ENCODE assay signal across 9 cellular contexts in the genomic region with DNA sequence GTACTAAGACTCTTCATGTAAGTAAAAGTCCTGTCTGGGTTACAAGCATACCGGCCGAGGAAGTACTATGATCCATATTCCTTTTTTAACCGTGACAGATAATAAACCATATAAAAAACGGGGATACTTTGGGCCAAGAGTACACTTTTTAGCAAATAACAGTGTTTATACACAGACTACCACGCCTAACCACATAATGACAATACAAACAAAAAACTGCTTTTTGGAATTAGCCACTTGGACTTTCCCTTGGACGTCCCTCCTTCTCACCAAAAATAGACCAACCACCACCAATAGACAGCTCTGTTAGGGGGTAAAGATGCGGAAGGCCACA. TPM values are rescaled to one million over a fixed set of nuclear protein-coding genes. Genes with fewer than 3 reads are reported as not detected.
A peak's percentile ranks its signal among the peaks of the same experiment; 100 is the strongest.
DNase-seq lines count a peak whose midpoint lies in the region; ATAC-seq and TF ChIP-seq lines count a peak whose summit lies in the region.
"Had no signal": no experiment of that assay in that cellular context is flagged by ENCODE, and none has a peak within 500 bp of the region (broad histone marks: within the 10 kb centered on the region; RNA-seq: fewer than 3 reads in every experiment).

No MANE protein-coding gene starts in this region.

- no peak for ATAC-seq in aorta (ENCODE audit: low FRiP score)

- H3K27ac ChIP-seq in right atrium auricular region: peak overlapping the region; percentile 73 to 76
- no peak overlapping the region for H3K27ac ChIP-seq in aorta (ENCODE audit: low read depth in 1 of 2, low read length in 2 of 2)

- no peak for DNase-seq in right atrium auricular region (ENCODE audit: low spot score)
- DNase-seq in cardiac septum (ENCODE audit: low spot score): no peak
- DNase-seq in MCF 10A (ENCODE audit: unreplicated experiment): no peak
- no peak for DNase-seq in aorta
- no peak for DNase-seq in GF-D8 (lab: John Stamatoyannopoulos, UW)
- DNase-seq in GM10248 (ENCODE audit: extremely low spot score): no peak
- DNase-seq in SK-N-DZ (ENCODE audit: low spot score): no peak
- DNase-seq: NCI-H2107 had no signal

- peak overlapping the region; percentile 97 for H3K4me3 Mint-ChIP-seq in MCF 10A (ENCODE audit: unreplicated experiment)

- H3K9me3 Mint-ChIP-seq in MCF 10A (ENCODE audit: unreplicated experiment): no peaks in the 10 kb centered on the region

- BruUV-seq in MCF 10A (replicated peaks; lab: Mats Ljungman, UMichigan): no TSS peak

- intact Hi-C loops in cardiac septum (cut with DNase I) (no loop called here), MCF 10A (cut with micrococcal nuclease) (no loop called here), aorta (cut with DNase I) (no loop called here)

- no peaks in the 10 kb centered on the region for H3K27me3 ChIP-seq in right atrium auricular region
- peaks cover 3% of the 10 kb centered on the region for H3K27me3 ChIP-seq in mononuclear cell (ENCODE audit: insufficient read depth, low read length)
- H3K27me3 ChIP-seq in aorta (ENCODE audit: control insufficient read depth in 1 of 2, insufficient read depth in 2 of 2, low read length in 1 of 2): no peaks in the 10 kb centered on the region

- H3K4me1 ChIP-seq in right atrium auricular region: peaks cover 0 to 43% of the 10 kb centered on the region in 2 donors
- peaks cover 20% of the 10 kb centered on the region for H3K4me1 ChIP-seq in mononuclear cell (ENCODE audit: insufficient read depth, low read length)
- peaks cover 0 to 9% of the 10 kb centered on the region in 2 donors for H3K4me1 ChIP-seq in aorta (ENCODE audit: control insufficient read depth in 1 of 2, insufficient read depth in 2 of 2, low read length in 2 of 2)

- no peaks in the 10 kb centered on the region for H3K9me3 ChIP-seq in right atrium auricular region
- H3K9me3 ChIP-seq in mononuclear cell (ENCODE audit: low read depth, low read length): no peaks in the 10 kb centered on the region
- no peaks in the 10 kb centered on the region for H3K9me3 ChIP-seq in aorta (ENCODE audit: control insufficient read depth, low read length)

- H3K36me3 ChIP-seq in right atrium auricular region (no peaks in the 10 kb centered on the region), aorta (ENCODE audit: control insufficient read depth in 1 of 2, insufficient read depth in 2 of 2, low read length in 1 of 2) (no peaks in the 10 kb centered on the region)

- H3K4me1 Mint-ChIP-seq in MCF 10A (ENCODE audit: insufficient read depth, unreplicated experiment): peaks cover 20% of the 10 kb centered on the region

- 4 to 7% methylated on average over 7 of the region's 7 CpGs for whole genome bisulfite sequencing in aorta, 2 donors

- peaks cover 15% of the 10 kb centered on the region for H3K27me3 Mint-ChIP-seq in MCF 10A (ENCODE audit: insufficient read depth, unreplicated experiment)

- POLR2A ChIA-PET in MCF 10A (lab: Yijun Ruan, JAX) (interaction anchor here (0.7 to 1.8 kb wide), 9 partner anchors 10 to 1784 kb away, joined by 3 to 11 read pairs (median 3); a partner anchor contains a TSS), GM10248 (lab: Yijun Ruan, JAX) (no interaction called here)

- H3K27ac Mint-ChIP-seq in MCF 10A (ENCODE audit: low read depth, unreplicated experiment): peak overlapping the region; percentile 89

- peaks cover 6% of the 10 kb centered on the region for H3K36me3 Mint-ChIP-seq in MCF 10A (ENCODE audit: insufficient read depth, unreplicated experiment)

- CTCF ChIA-PET in MCF 10A (lab: Yijun Ruan, JAX) (interaction anchor here (0.6 to 0.9 kb wide), 5 partner anchors 20 to 1312 kb away, joined by 3 to 4 read pairs (median 3); no protein-coding TSS in a partner anchor), GM10248 (lab: Yijun Ruan, JAX) (interaction anchor here (1.2 to 1.4 kb wide), 3 partner anchors 43 to 934 kb away, joined by 3 to 4 read pairs (median 4); no protein-coding TSS in a partner anchor)

- TF ChIP-seq CTCF in right atrium auricular region (IDR thresholded peaks at IDR 0.05) (no peak), MCF 10A (IDR thresholded peaks at IDR 0.05; ENCODE audit: unreplicated experiment) (no peak), GM10248 (IDR thresholded peaks at IDR 0.05; ENCODE audit: control extremely low read depth, extremely low read depth, low read depth, missing control alignments) (no peak)

- H3K4me3 ChIP-seq in right atrium auricular region: peak overlapping the region; percentile 74 to 84
- peak overlapping the region; percentile 84 for H3K4me3 ChIP-seq in mononuclear cell (ENCODE audit: low read length)
- peak overlapping the region; percentile 73 to 88 for H3K4me3 ChIP-seq in aorta (ENCODE audit: low read length in 2 of 2)

RNA-seq across cellular contexts. Expression of a gene that starts 0.8 kb away (rescaled TPM):
- total RNA-seq in right atrium auricular region (10 to 100 TPM; 15.1 to 15.3 TPM), cardiac septum (26.3 TPM), MCF 10A (2022) (28.8 and 31.7 TPM in 2 replicates), mononuclear cell (61.1 TPM), aorta (10 to 100 TPM; 37.7 to 81.1 TPM)
- 10 to 100 TPM; 24.9 to 35.8 TPM for polyA plus RNA-seq in aorta
- polyA plus RNA-seq in SK-N-DZ (2014; cell fraction: cytosol; rRNA removed): 28.8 and 37.4 TPM in 2 replicates
- polyA plus RNA-seq in SK-N-DZ (2014; cell fraction: nucleus; rRNA removed): 40.6 and 45.2 TPM in 2 replicates

Comparison
In these comparisons a context has a peak if more than half of its experiments do, and no peak if none do; other contexts are left out.
1. H3K27ac ChIP-seq: peak in right atrium auricular region (2 of 2); none in aorta (0 of 2).
2. Peak in every context shown above with its lines, with median percentiles within 50 percentile points of each other: H3K4me3 ChIP-seq.